In genomic region chr15:50767332-50767861, GRCh38 we compare ENCODE assay signal across 11 cellular contexts. TPM values are rescaled to one million over a fixed set of nuclear protein-coding genes. Genes with fewer than 3 reads are reported as not detected.
A peak's percentile ranks its signal among the peaks of the same experiment; 100 is the strongest.
DNase-seq lines count a peak whose midpoint lies in the region; ATAC-seq and TF ChIP-seq lines count a peak whose summit lies in the region.
"Had no signal": no experiment of that assay in that cellular context is flagged by ENCODE, and none has a peak within 500 bp of the region (broad histone marks: within the 10 kb centered on the region; RNA-seq: fewer than 3 reads in every experiment).

No MANE protein-coding gene starts in this region.

- in situ Hi-C loops in gastrocnemius medialis (cut with MboI; ENCODE audit: low sequenced_read_pairs in 4 of 4), result loop anchor here in 1 of 4 donors (10.0 kb wide), 1 partner anchor 83 kb away; the partner anchor contains the start of gene TRPM7

- POLR2A ChIA-PET in SK-N-SH (lab: Yijun Ruan, JAX) (interaction anchor here (0.6 kb wide), 1 partner anchor 260 kb away, joined by 4 read pairs; no protein-coding TSS in a partner anchor), OCI-LY7 (lab: Charles Lee) (interaction anchor here (0.6 kb wide), 1 partner anchor 71 kb away, joined by 3 read pairs; no protein-coding TSS in a partner anchor)

- TF ChIP-seq CTCF in SK-N-SH (IDR thresholded peaks at IDR 0.05) (no peak), OCI-LY7 (conservative IDR thresholded peaks at IDR 0.05; ENCODE audit: low read length) (no peak), gastrocnemius medialis (IDR thresholded peaks at IDR 0.05 in 4 of 5, conservative IDR thresholded peaks at IDR 0.05 in 1 of 5) (no peak)

- TF ChIP-seq RAD21 in SK-N-SH (IDR thresholded peaks at IDR 0.05; ENCODE audit: low read length), result no peak

- H3K4me3 ChIP-seq in SK-N-SH (ENCODE audit: low read depth in 2 of 2, low read length in 1 of 2), result no peak overlapping the region
- H3K4me3 ChIP-seq in OCI-LY7 (ENCODE audit: low read depth, low read length, poor library complexity, severe bottlenecking), result no peak overlapping the region
- H3K4me3 ChIP-seq in gastrocnemius medialis, result peak overlapping the region in 2 of 4 donors; percentile 21 to 67
- H3K4me3 ChIP-seq: coronary artery had no signal

- WGBS in SK-N-SH (ENCODE audit: low lambda C conversion rate), result 87% methylated on average over 2 of the region's 2 CpGs

- TF ChIP-seq POLR2A in gastrocnemius medialis (IDR thresholded peaks at IDR 0.05), result peak; percentile 56 to 80

- ATAC-seq in SK-N-SH treated with all-trans-retinoic acid at 6 μM for 48 hours, result no peak
- peak; percentile 21 to 29 for ATAC-seq in left cardiac atrium
- ATAC-seq in gastrocnemius medialis, result peak; percentile 64 to 68
- no peak for ATAC-seq in HG02763 (IDR thresholded peaks at IDR 0.05; ENCODE audit: unreplicated experiment)
- ATAC-seq in HG03097 (IDR thresholded peaks at IDR 0.05; ENCODE audit: low FRiP score, unreplicated experiment), result no peak
- no peak for ATAC-seq in GM18868 (IDR thresholded peaks at IDR 0.05; ENCODE audit: unreplicated experiment)

- no peak overlapping the region for H3K9ac ChIP-seq in SK-N-SH

- no peak for TF ChIP-seq EP300 in SK-N-SH (IDR thresholded peaks at IDR 0.05; ENCODE audit: borderline replicate concordance in 1 of 2, low read depth in 1 of 2, low read length in 1 of 2)

- H3K9me3 ChIP-seq in SK-N-SH (no peaks in the 10 kb centered on the region), OCI-LY7 (ENCODE audit: low read length) (no peaks in the 10 kb centered on the region), gastrocnemius medialis (no peaks in the 10 kb centered on the region)

- no peaks in the 10 kb centered on the region for H4K20me1 ChIP-seq in SK-N-SH (ENCODE audit: insufficient read depth)
- H4K20me1 ChIP-seq in OCI-LY7 (ENCODE audit: insufficient read depth, low read length), result no peaks in the 10 kb centered on the region

- CTCF ChIA-PET in SK-N-SH (lab: Yijun Ruan, JAX), result no interaction called here
- CTCF ChIA-PET in OCI-LY7 (lab: Charles Lee; ENCODE audit: unreplicated experiment), result no interaction called here

- DNase-seq in SK-N-SH, result no peak
- no peak for DNase-seq in OCI-LY7 (ENCODE audit: low spot score)
- DNase-seq in left cardiac atrium, result no peak
- DNase-seq in gastrocnemius medialis, result peak; percentile 86 to 96
- DNase-seq: foreskin melanocyte, NCI-H187 treated with DMSO at 0.1 percent for 48 hours had no signal

- H3K79me2 ChIP-seq in SK-N-SH (ENCODE audit: insufficient read depth) (peaks cover 25% of the 10 kb centered on the region), OCI-LY7 (ENCODE audit: insufficient read depth, low read depth, low read length) (peaks cover 26% of the 10 kb centered on the region)

- intact Hi-C loops in OCI-LY7 (cut with micrococcal nuclease; ENCODE audit: unreplicated experiment) (no loop called here), left cardiac atrium (cut with DNase I) (loop anchor here (5.0 to 10.0 kb wide), 3 partner anchors 80 to 105 kb away; partner anchors contain the start of gene TRPM7 (in 2 of the 2)), gastrocnemius medialis (cut with DNase I; ENCODE audit: low total_unique reads) (loop anchor here (5.0 to 10.0 kb wide), 3 partner anchors 60 to 413 kb away; partner anchors contain the start of gene GABPB1)

- H3K9me2 ChIP-seq in SK-N-SH (no peaks in the 10 kb centered on the region), OCI-LY7 (ENCODE audit: insufficient read depth, low read length) (no peaks in the 10 kb centered on the region)

- H3K4me1 ChIP-seq in SK-N-SH (ENCODE audit: control insufficient read depth in 1 of 2, insufficient read depth in 2 of 2, low read depth in 1 of 2, low read length in 1 of 2) (peaks cover 0 to 3% of the 10 kb centered on the region in 2 experiments; a peak in 1 of 4 replicates), OCI-LY7 (ENCODE audit: insufficient read depth, low read length, poor library complexity, severe bottlenecking) (peaks cover 16% of the 10 kb centered on the region), gastrocnemius medialis (peaks cover 23 to 30% of the 10 kb centered on the region in 2 donors)

- H3K27me3 ChIP-seq in SK-N-SH (ENCODE audit: insufficient read depth) (no peaks in the 10 kb centered on the region), gastrocnemius medialis (no peaks in the 10 kb centered on the region)

- no peaks in the 10 kb centered on the region for H3K36me3 ChIP-seq in SK-N-SH (replicated peaks in 1 of 2; ENCODE audit: control insufficient read depth in 1 of 2, insufficient read depth in 2 of 2, low read length in 1 of 2)
- no peaks in the 10 kb centered on the region for H3K36me3 ChIP-seq in OCI-LY7 (ENCODE audit: insufficient read depth, low read length)
- no peaks in the 10 kb centered on the region for H3K36me3 ChIP-seq in gastrocnemius medialis

- BruUV-seq in OCI-LY7 (replicated peaks; lab: Mats Ljungman, UMichigan), result no TSS peak

- H3K27ac ChIP-seq in SK-N-SH (ENCODE audit: low read depth in 2 of 2, low read length in 1 of 2) (no peak overlapping the region), OCI-LY7 (ENCODE audit: low read depth, low read length, poor library complexity, severe bottlenecking) (no peak overlapping the region), gastrocnemius medialis (peak overlapping the region; percentile 93 to 98 (median 97))
- H3K27ac ChIP-seq: coronary artery had no signal

- H2AFZ ChIP-seq in SK-N-SH (ENCODE audit: low read depth) (no peak overlapping the region), OCI-LY7 (ENCODE audit: low read length) (peak overlapping the region; percentile 75)

- H3K4me2 ChIP-seq in SK-N-SH, result 0 out of 2 replicates have a peak overlapping the region, but pooled peaks have one; percentile 22
- no peak overlapping the region for H3K4me2 ChIP-seq in OCI-LY7 (ENCODE audit: low read length)

- H3F3A ChIP-seq in SK-N-SH (replicated peaks; ENCODE audit: insufficient read depth), result peaks cover 12% of the 10 kb centered on the region

TF ChIP-seq in SK-N-SH, 30 proteins besides CTCF, POLR2A, EP300 and RAD21 (continues in another document):
- TF ChIP-seq YY1 (IDR thresholded peaks at IDR 0.05; ENCODE audit: low read depth), result no peak
- TF ChIP-seq, protein P1, sequence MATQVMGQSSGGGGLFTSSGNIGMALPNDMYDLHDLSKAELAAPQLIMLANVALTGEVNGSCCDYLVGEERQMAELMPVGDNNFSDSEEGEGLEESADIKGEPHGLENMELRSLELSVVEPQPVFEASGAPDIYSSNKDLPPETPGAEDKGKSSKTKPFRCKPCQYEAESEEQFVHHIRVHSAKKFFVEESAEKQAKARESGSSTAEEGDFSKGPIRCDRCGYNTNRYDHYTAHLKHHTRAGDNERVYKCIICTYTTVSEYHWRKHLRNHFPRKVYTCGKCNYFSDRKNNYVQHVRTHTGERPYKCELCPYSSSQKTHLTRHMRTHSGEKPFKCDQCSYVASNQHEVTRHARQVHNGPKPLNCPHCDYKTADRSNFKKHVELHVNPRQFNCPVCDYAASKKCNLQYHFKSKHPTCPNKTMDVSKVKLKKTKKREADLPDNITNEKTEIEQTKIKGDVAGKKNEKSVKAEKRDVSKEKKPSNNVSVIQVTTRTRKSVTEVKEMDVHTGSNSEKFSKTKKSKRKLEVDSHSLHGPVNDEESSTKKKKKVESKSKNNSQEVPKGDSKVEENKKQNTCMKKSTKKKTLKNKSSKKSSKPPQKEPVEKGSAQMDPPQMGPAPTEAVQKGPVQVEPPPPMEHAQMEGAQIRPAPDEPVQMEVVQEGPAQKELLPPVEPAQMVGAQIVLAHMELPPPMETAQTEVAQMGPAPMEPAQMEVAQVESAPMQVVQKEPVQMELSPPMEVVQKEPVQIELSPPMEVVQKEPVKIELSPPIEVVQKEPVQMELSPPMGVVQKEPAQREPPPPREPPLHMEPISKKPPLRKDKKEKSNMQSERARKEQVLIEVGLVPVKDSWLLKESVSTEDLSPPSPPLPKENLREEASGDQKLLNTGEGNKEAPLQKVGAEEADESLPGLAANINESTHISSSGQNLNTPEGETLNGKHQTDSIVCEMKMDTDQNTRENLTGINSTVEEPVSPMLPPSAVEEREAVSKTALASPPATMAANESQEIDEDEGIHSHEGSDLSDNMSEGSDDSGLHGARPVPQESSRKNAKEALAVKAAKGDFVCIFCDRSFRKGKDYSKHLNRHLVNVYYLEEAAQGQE (IDR thresholded peaks at IDR 0.05; ENCODE audit: low read depth, low read length), result no peak
- TF ChIP-seq EZH2phosphoT487 (IDR thresholded peaks at IDR 0.05; ENCODE audit: borderline replicate concordance, low read depth), result no peak

TF ChIP-seq in SK-N-SH treated with all-trans-retinoic acid at 6 μM for 48 hours, 23 proteins besides CTCF, POLR2A, EP300 and RAD21 (continues in another document):
- TF ChIP-seq CSDC2 (CRISPR knock-in tag; IDR thresholded peaks at IDR 0.05) (no peak), TSHZ2 (CRISPR knock-in tag; IDR thresholded peaks at IDR 0.05) (no peak), OSR1 (CRISPR knock-in tag; IDR thresholded peaks at IDR 0.05) (no peak), TCF4 (CRISPR knock-in tag; IDR thresholded peaks at IDR 0.05; ENCODE audit: borderline replicate concordance) (no peak), ISL1 (CRISPR knock-in tag; IDR thresholded peaks at IDR 0.05) (no peak)

RNA-seq across cellular contexts. Expression of gene SPPL2A, which starts 1.9 kb away (rescaled TPM):
- 21.6 and 29.3 TPM in 2 replicates for polyA plus RNA-seq in SK-N-SH (2012; rRNA removed)
- 24.5 and 24.8 TPM in 2 replicates for polyA plus RNA-seq in SK-N-SH (2012; cell fraction: cytosol; rRNA removed)
- 37.1 and 56.4 TPM in 2 replicates for polyA plus RNA-seq in SK-N-SH (2012; cell fraction: nucleus; rRNA removed)
- 15.0 and 24.6 TPM in 2 replicates for total RNA-seq in OCI-LY7 (2014; rRNA removed; shearing (Covaris generic))
- total RNA-seq in OCI-LY7 (2022), result 41.6 and 49.7 TPM in 2 replicates
- 100 to 1,000 TPM in 1 of 2 donors, 10 to 100 TPM in 1; 95.1 to 129 TPM for total RNA-seq in left cardiac atrium
- total RNA-seq in gastrocnemius medialis, result 100 to 1,000 TPM; 577 to 774 (median 620) TPM

Comparison
In these comparisons a context has a peak if more than half of its experiments do, and no peak if none do; other contexts are left out.
1. DNase-seq: peak in gastrocnemius medialis (2 of 2); none in SK-N-SH (single experiment), OCI-LY7 (single experiment) and left cardiac atrium (single experiment).
2. H3K27ac ChIP-seq: peak in gastrocnemius medialis (4 of 4); none in SK-N-SH (0 of 2) and OCI-LY7 (single experiment).
3. ATAC-seq: peak in left cardiac atrium (2 of 2) and gastrocnemius medialis (2 of 2); none in SK-N-SH treated with all-trans-retinoic acid at 6 μM for 48 hours (single experiment), HG02763 (single experiment), HG03097 (single experiment) and GM18868 (single experiment).
4. RNA of gene SPPL2A, which starts 1.9 kb away (total RNA-seq): 577 to 774 TPM in gastrocnemius medialis; 95.1 to 129 TPM in left cardiac atrium and 15.0 to 49.7 TPM in OCI-LY7; every median in the first group is over 4 times any median in the second.